In the genomic region with DNA sequence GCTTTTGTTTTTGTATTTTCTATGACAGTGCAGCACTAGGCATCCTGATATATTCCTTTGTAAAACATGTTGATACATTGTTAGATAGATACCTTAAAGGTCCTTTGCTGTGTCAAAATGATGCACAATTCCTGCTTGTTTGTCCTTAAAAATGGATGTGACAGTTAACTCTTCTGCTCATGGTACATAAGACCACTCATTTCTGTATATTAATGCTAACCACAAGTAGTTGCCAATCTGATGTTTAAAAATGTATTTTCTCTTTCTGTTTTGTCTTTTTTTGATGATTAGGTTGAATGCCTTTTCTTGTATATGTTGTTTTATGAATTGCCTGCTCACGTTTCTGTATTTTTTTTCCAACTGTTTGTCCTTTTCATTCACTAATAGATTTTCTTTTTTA, we compare ENCODE assay signal across 12 cellular contexts. TPM values are rescaled to one million over a fixed set of nuclear protein-coding genes. Genes with fewer than 3 reads are reported as not detected.
DNase-seq lines count a peak whose midpoint lies in the region; ATAC-seq lines count a peak whose summit lies in the region.
"Had no signal": no experiment of that assay in that cellular context is flagged by ENCODE, and none has a peak within 500 bp of the region (broad histone marks: within the 10 kb centered on the region; RNA-seq: fewer than 3 reads in every experiment).

No MANE protein-coding gene starts in this region.

- no peaks in the 10 kb centered on the region for H3K9me3 ChIP-seq in skeletal muscle satellite cell (replicated peaks; ENCODE audit: low read length)

- peak overlapping the region; percentile 76 for H3K4me3 Mint-ChIP-seq in activated CD8-positive, alpha-beta memory T cell treated with anti-CD3 and anti-CD28 coated beads, Interleukin-2, amount 10 ng/mL, durations not matched to agents 7 days and 5 days
- H3K4me3 Mint-ChIP-seq in IgD-negative memory B cell: peak overlapping the region in 2 of 4 donors; percentile 28 to 47
- peak overlapping the region; percentile 61 for H3K4me3 Mint-ChIP-seq in activated naive CD8-positive, alpha-beta T cell treated with anti-CD3 and anti-CD28 coated beads for 36 hours

- CTCF ChIA-PET in activated CD8-positive, alpha-beta memory T cell treated with anti-CD3 and anti-CD28 coated beads, Interleukin-2, amount 10 ng/mL, durations not matched to agents 7 days and 5 days (lab: Charles Lee): interaction anchor here (0.9 to 3.7 kb wide), 4 partner anchors 11 to 21 kb away, joined by 3 to 30 read pairs (median 6); no protein-coding TSS in a partner anchor

- DNase-seq in activated CD8-positive, alpha-beta memory T cell treated with anti-CD3 and anti-CD28 coated beads, Interleukin-2, amount 10 ng/mL, durations not matched to agents 7 days and 5 days: no peak
- DNase-seq in activated CD8-positive, alpha-beta memory T cell treated with anti-CD3 and anti-CD28 coated beads, Interleukin-2, amount 50 U/mL, for 48 hours: no peak
- no peak for DNase-seq in activated naive CD8-positive, alpha-beta T cell treated with anti-CD3 and anti-CD28 coated beads for 36 hours
- no peak for DNase-seq in NAMALWA (ENCODE audit: low spot score)
- DNase-seq in NK-92 (lab: John Stamatoyannopoulos, UW; ENCODE audit: unreplicated experiment): no peak
- DNase-seq in NOMO-1 treated with dmso at 0.1 percent for 144 hours (lab: John Stamatoyannopoulos, UW; ENCODE audit: unreplicated experiment): no peak
- DNase-seq: left ventricle myocardium superior, NCI-H1105, retina had no signal

- peaks cover 14% of the 10 kb centered on the region for H3K4me1 ChIP-seq in skeletal muscle satellite cell (ENCODE audit: control insufficient read depth, insufficient read depth, low read length)

- ATAC-seq in activated CD8-positive, alpha-beta memory T cell treated with anti-CD3 and anti-CD28 coated beads, Interleukin-2, amount 10 ng/mL, durations not matched to agents 7 days and 5 days: peak; percentile 14
- ATAC-seq: left ventricle myocardium superior had no signal

- no peak overlapping the region for H3K4me3 ChIP-seq in skeletal muscle satellite cell (ENCODE audit: low read length)
- H3K4me3 ChIP-seq: HAP-1 had no signal

- no peaks in the 10 kb centered on the region for H3K9me3 Mint-ChIP-seq in activated CD8-positive, alpha-beta memory T cell treated with anti-CD3 and anti-CD28 coated beads, Interleukin-2, amount 10 ng/mL, durations not matched to agents 7 days and 5 days (ENCODE audit: low read depth)
- H3K9me3 Mint-ChIP-seq in IgD-negative memory B cell: peaks cover 0 to 6% (median 0%) of the 10 kb centered on the region in 3 donors
- H3K9me3 Mint-ChIP-seq in activated naive CD8-positive, alpha-beta T cell treated with anti-CD3 and anti-CD28 coated beads for 36 hours: peaks cover 11% of the 10 kb centered on the region

- peak overlapping the region; percentile 90 for H3K27ac Mint-ChIP-seq in activated CD8-positive, alpha-beta memory T cell treated with anti-CD3 and anti-CD28 coated beads, Interleukin-2, amount 10 ng/mL, durations not matched to agents 7 days and 5 days
- peak overlapping the region in 2 of 3 donors; percentile 7 to 25 for H3K27ac Mint-ChIP-seq in IgD-negative memory B cell
- H3K27ac Mint-ChIP-seq in activated naive CD8-positive, alpha-beta T cell treated with anti-CD3 and anti-CD28 coated beads for 36 hours: peak overlapping the region; percentile 90

- peaks cover 75% of the 10 kb centered on the region for H3K4me1 Mint-ChIP-seq in activated CD8-positive, alpha-beta memory T cell treated with anti-CD3 and anti-CD28 coated beads, Interleukin-2, amount 10 ng/mL, durations not matched to agents 7 days and 5 days
- H3K4me1 Mint-ChIP-seq in IgD-negative memory B cell: peaks cover 53 to 75% (median 60%) of the 10 kb centered on the region in 3 donors
- H3K4me1 Mint-ChIP-seq in activated naive CD8-positive, alpha-beta T cell treated with anti-CD3 and anti-CD28 coated beads for 36 hours: peaks cover 79% of the 10 kb centered on the region

- peaks cover 53% of the 10 kb centered on the region for H3K36me3 Mint-ChIP-seq in activated CD8-positive, alpha-beta memory T cell treated with anti-CD3 and anti-CD28 coated beads, Interleukin-2, amount 10 ng/mL, durations not matched to agents 7 days and 5 days
- peaks cover 13% of the 10 kb centered on the region for H3K36me3 Mint-ChIP-seq in IgD-negative memory B cell
- H3K36me3 Mint-ChIP-seq in activated naive CD8-positive, alpha-beta T cell treated with anti-CD3 and anti-CD28 coated beads for 36 hours: peaks cover 62% of the 10 kb centered on the region

- no peaks in the 10 kb centered on the region for H3K36me3 ChIP-seq in skeletal muscle satellite cell (ENCODE audit: insufficient read depth, low read length)
- H3K36me3 ChIP-seq: HAP-1 had no signal

- no peaks in the 10 kb centered on the region for H3K27me3 Mint-ChIP-seq in activated CD8-positive, alpha-beta memory T cell treated with anti-CD3 and anti-CD28 coated beads, Interleukin-2, amount 10 ng/mL, durations not matched to agents 7 days and 5 days
- no peaks in the 10 kb centered on the region for H3K27me3 Mint-ChIP-seq in IgD-negative memory B cell
- H3K27me3 Mint-ChIP-seq in activated naive CD8-positive, alpha-beta T cell treated with anti-CD3 and anti-CD28 coated beads for 36 hours: no peaks in the 10 kb centered on the region

- H3K9ac ChIP-seq in skeletal muscle satellite cell (ENCODE audit: low read depth, low read length): no peak overlapping the region

- no peaks in the 10 kb centered on the region for H3K27me3 ChIP-seq in skeletal muscle satellite cell (ENCODE audit: control insufficient read depth, insufficient read depth, low read length)

- peak overlapping the region; percentile 50 for H3K4me2 ChIP-seq in skeletal muscle satellite cell (ENCODE audit: low read length)

RNA-seq across cellular contexts. Expression of a gene that starts 35.1 kb away (rescaled TPM):
- total RNA-seq in activated CD8-positive, alpha-beta memory T cell treated with anti-CD3 and anti-CD28 coated beads, Interleukin-2, amount 10 ng/mL, durations not matched to agents 7 days and 5 days: 100 to 1,000 TPM; 115 to 144 TPM
- polyA plus RNA-seq in IgD-negative memory B cell: 126 TPM
- total RNA-seq in activated naive CD8-positive, alpha-beta T cell treated with anti-CD3 and anti-CD28 coated beads for 36 hours: 10 to 100 TPM; 67.9 to 72.7 TPM
- 19.7 and 28.4 TPM in 2 replicates for total RNA-seq in skeletal muscle satellite cell (2012; rRNA removed)

Comparison
In these comparisons a context has a peak if more than half of its experiments do, and no peak if none do; other contexts are left out.
1. H3K27ac Mint-ChIP-seq: peak in every context shown above with its lines; median percentile 90 in activated CD8-positive, alpha-beta memory T cell treated with anti-CD3 and anti-CD28 coated beads, Interleukin-2, amount 10 ng/mL, durations not matched to agents 7 days and 5 days; 90 in activated naive CD8-positive, alpha-beta T cell treated with anti-CD3 and anti-CD28 coated beads for 36 hours; 16 in IgD-negative memory B cell.